Comparison of ENCODE assay signal across 17 cellular contexts in genomic region chr16:2121853-2122252, GRCh38. TPM values are rescaled to one million over a fixed set of nuclear protein-coding genes. Genes with fewer than 3 reads are reported as not detected.
A peak's percentile ranks its signal among the peaks of the same experiment; 100 is the strongest.
DNase-seq lines count a peak whose midpoint lies in the region; ATAC-seq, FAIRE-seq and TF ChIP-seq lines count a peak whose summit lies in the region.
"Had no signal": no experiment of that assay in that cellular context is flagged by ENCODE, and none has a peak within 500 bp of the region (broad histone marks: within the 10 kb centered on the region; RNA-seq: fewer than 3 reads in every experiment).

No MANE protein-coding gene starts in this region.

- no peak overlapping the region for H2AK5ac ChIP-seq in trophoblast cell (ENCODE audit: low read length)

- DNase-seq in AG10803 (ENCODE audit: low read depth) (no peak), left cardiac atrium (peak; percentile 49), trophoblast cell (no peak), NCI-H2171 (lab: John Stamatoyannopoulos, UW) (no peak), MM.1S (no peak), GM19239 (ENCODE audit: insufficient read length, low spot score) (no peak)
- DNase-seq: DMS153, H9, NCI-H1048, NCI-H748 treated with DMSO at 0.1 percent for 48 hours had no signal

- H3K79me2 ChIP-seq in trophoblast cell (ENCODE audit: control insufficient read depth, insufficient read depth, low read length, poor library complexity), result peaks cover 10% of the 10 kb centered on the region
- peaks cover 18% of the 10 kb centered on the region for H3K79me2 ChIP-seq in MM.1S (ENCODE audit: low read length)

- H3K23ac ChIP-seq in trophoblast cell (ENCODE audit: low read length), result no peak overlapping the region

- H4K12ac ChIP-seq in trophoblast cell (ENCODE audit: low read depth, low read length), result no peak overlapping the region

- H4K20me1 ChIP-seq in MM.1S (ENCODE audit: insufficient read depth, low read length), result no peaks in the 10 kb centered on the region

- no peaks in the 10 kb centered on the region for H3K9me2 ChIP-seq in MM.1S (replicated peaks; ENCODE audit: insufficient read depth, low read length)

- no peak overlapping the region for H3K14ac ChIP-seq in trophoblast cell (ENCODE audit: low read length)

- TF ChIP-seq CTCF in AG10803 (conservative IDR thresholded peaks at IDR 0.05; ENCODE audit: low read length) (no peak), MM.1S (IDR thresholded peaks at IDR 0.05; ENCODE audit: low read length) (no peak)

- H3K27me3 ChIP-seq in trophoblast cell (ENCODE audit: insufficient read depth, low read length) (no peaks in the 10 kb centered on the region), MM.1S (replicated peaks; ENCODE audit: insufficient read depth, low read length) (no peaks in the 10 kb centered on the region)
- H3K27me3 ChIP-seq: SJSA1 had no signal

- no peak overlapping the region for H4K91ac ChIP-seq in trophoblast cell (ENCODE audit: low read depth, low read length)

- no peaks in the 10 kb centered on the region for H3F3A ChIP-seq in MM.1S (ENCODE audit: insufficient read depth, low read length)

- H2AFZ ChIP-seq in trophoblast cell (ENCODE audit: insufficient read depth, low read length, poor library complexity) (no peak overlapping the region), MM.1S (ENCODE audit: low read length) (no peak overlapping the region)

- no peak for FAIRE-seq in GM19239 (lab: Jason Lieb, UNC)
- FAIRE-seq: endometrium had no signal

- H2BK12ac ChIP-seq in trophoblast cell (ENCODE audit: low read length), result peak overlapping the region; percentile 35

- peaks cover 18% of the 10 kb centered on the region for H3K79me1 ChIP-seq in trophoblast cell (ENCODE audit: low read length)

- no peak overlapping the region for H3K4ac ChIP-seq in trophoblast cell (ENCODE audit: low read depth, low read length)

- H3K27ac ChIP-seq in angular gyrus (ENCODE audit: low read depth, low read length), result peak overlapping the region; percentile 40
- H3K27ac ChIP-seq in trophoblast cell (ENCODE audit: low read depth, low read length), result no peak overlapping the region
- no peak overlapping the region for H3K27ac ChIP-seq in MM.1S (ENCODE audit: low read length)
- H3K27ac ChIP-seq: SJSA1, VCaP had no signal

- no CpG with 5 or more reads among the region's 19 CpGs for WGBS in trophoblast cell (ENCODE audit: extremely low coverage, insufficient coverage, insufficient read length)

- ATAC-seq in left cardiac atrium (peak; percentile 6 to 12), GM21526 (IDR thresholded peaks at IDR 0.05; ENCODE audit: low FRiP score, unreplicated experiment) (no peak)

- no peak overlapping the region for H2BK5ac ChIP-seq in trophoblast cell (ENCODE audit: low read depth, low read length, poor library complexity)

- H3K36me3 ChIP-seq in trophoblast cell (ENCODE audit: control insufficient read depth in 1 of 2, insufficient read depth in 2 of 2, low read length in 2 of 2) (peaks cover 0 to 2% of the 10 kb centered on the region in 2 experiments), MM.1S (replicated peaks; ENCODE audit: insufficient read depth, low read length) (no peaks in the 10 kb centered on the region)
- H3K36me3 ChIP-seq: SJSA1 had no signal

- no peak overlapping the region for H2BK120ac ChIP-seq in trophoblast cell (ENCODE audit: insufficient read depth, low read length, poor library complexity)

- H3K9me3 ChIP-seq in trophoblast cell (ENCODE audit: insufficient read depth, low read depth, low read length) (no peaks in the 10 kb centered on the region), MM.1S (replicated peaks; ENCODE audit: insufficient read depth, low read length) (no peaks in the 10 kb centered on the region)
- H3K9me3 ChIP-seq: mucosa of descending colon, SJSA1 had no signal

- H3K18ac ChIP-seq in trophoblast cell (ENCODE audit: low read length), result no peak overlapping the region

- no peak overlapping the region for H3K9ac ChIP-seq in trophoblast cell (ENCODE audit: low read length)
- H3K9ac ChIP-seq in MM.1S (ENCODE audit: low read length), result no peak overlapping the region

- H3K4me1 ChIP-seq in trophoblast cell (ENCODE audit: control insufficient read depth in 1 of 2, insufficient read depth in 2 of 2, low read length in 2 of 2) (peaks cover 26 to 28% of the 10 kb centered on the region in 2 experiments), MM.1S (ENCODE audit: low read length) (no peaks in the 10 kb centered on the region)

- H4K8ac ChIP-seq in trophoblast cell (ENCODE audit: low read depth, low read length), result no peak overlapping the region

- H3K4me2 ChIP-seq in trophoblast cell (ENCODE audit: low read length) (no peak overlapping the region), MM.1S (ENCODE audit: low read depth, low read length) (no peak overlapping the region)

- H3K4me3 ChIP-seq in AG10803 (ENCODE audit: low read length), result peak overlapping the region; percentile 7; the same call in 1 of the 2 replicates
- no peak overlapping the region for H3K4me3 ChIP-seq in trophoblast cell (ENCODE audit: low read depth, low read length)
- no peak overlapping the region for H3K4me3 ChIP-seq in MM.1S (ENCODE audit: low read length)
- H3K4me3 ChIP-seq: GM12878, mucosa of descending colon, SJSA1 had no signal

- intact Hi-C loops in left cardiac atrium (cut with DNase I), result no loop called here

RNA-seq across cellular contexts. Expression of gene PKD1, which starts 13.8 kb away (rescaled TPM):
- 100 to 1,000 TPM in 1 of 2 donors, 10 to 100 TPM in 1; 82.2 to 104 TPM for total RNA-seq in left cardiac atrium
- polyA plus RNA-seq in trophoblast cell (2013), result 23.3 and 23.8 TPM in 2 replicates

RNA-seq across cellular contexts. Expression of gene RAB26, which starts 26.6 kb away (rescaled TPM):
- under 1 TPM; 0.81 to 0.88 TPM for total RNA-seq in left cardiac atrium
- 0.60 and 0.65 TPM in 2 replicates for polyA plus RNA-seq in trophoblast cell (2013)

RNA-seq across cellular contexts. Expression of gene TRAF7, which starts 33.7 kb away (rescaled TPM):
- total RNA-seq in left cardiac atrium, result 10 to 100 TPM; 31.1 to 34.9 TPM
- 109 and 111 TPM in 2 replicates for polyA plus RNA-seq in trophoblast cell (2013)
